In the genomic region with DNA sequence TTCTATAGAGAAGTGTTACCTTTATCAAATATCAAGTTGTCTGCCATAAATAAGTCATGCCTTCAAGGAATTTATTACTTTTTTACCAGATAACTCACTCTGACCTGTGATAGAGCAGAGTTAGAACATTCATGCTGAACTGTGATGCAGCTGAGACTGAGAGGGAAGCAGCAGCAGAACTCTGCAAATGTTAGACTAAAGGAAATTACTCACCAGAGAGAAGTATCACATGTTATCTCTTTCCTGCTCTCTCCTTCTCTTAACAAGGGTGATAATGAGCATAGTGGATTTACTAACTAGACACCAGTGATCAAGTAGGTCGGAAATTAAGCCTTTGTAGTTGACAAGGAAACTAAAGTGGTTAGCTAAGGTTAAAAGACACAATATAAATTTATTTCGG, we compare ENCODE assay signal across 18 cellular contexts.
DNase-seq lines count a peak whose midpoint lies in the region; ATAC-seq, FAIRE-seq and TF ChIP-seq lines count a peak whose summit lies in the region.
"Had no signal": no experiment of that assay in that cellular context is flagged by ENCODE, and none has a peak within 500 bp of the region (broad histone marks: within the 10 kb centered on the region; RNA-seq: fewer than 3 reads in every experiment).

No MANE protein-coding gene starts in this region.

- no peaks in the 10 kb centered on the region for H4K20me1 ChIP-seq in OCI-LY3 (ENCODE audit: insufficient read depth, low read length)
- H4K20me1 ChIP-seq: BLaER1 had no signal

- H3K9me3 ChIP-seq in OCI-LY3 (ENCODE audit: insufficient read depth, low read length) = no peaks in the 10 kb centered on the region
- no peaks in the 10 kb centered on the region for H3K9me3 ChIP-seq in gastroesophageal sphincter

- FAIRE-seq in H54 (lab: Jason Lieb, UNC) = peak; percentile 11

- H3K27me3 ChIP-seq in OCI-LY3 (ENCODE audit: low read depth, low read length) (no peaks in the 10 kb centered on the region), gastroesophageal sphincter (no peaks in the 10 kb centered on the region)
- H3K27me3 ChIP-seq: BLaER1 had no signal

- peak overlapping the region; percentile 7 for H3K27ac Mint-ChIP-seq in mesothelial cell of epicardium
- H3K27ac Mint-ChIP-seq: activated CD4-positive, alpha-beta T cell treated with anti-CD3 and anti-CD28 coated beads, Interleukin-2, amount 10 ng/mL, durations not matched to agents 7 days and 5 days; activated naive CD8-positive, alpha-beta T cell treated with anti-CD3 and anti-CD28 coated beads, Interleukin-2, amount 50 U/mL, for 24 hours; activated T-cell treated with anti-CD3 and anti-CD28 coated beads, Interleukin-2, amount 50 U/mL, for 72 hours; naive thymus-derived CD8-positive, alpha-beta T cell had no signal

- TF ChIP-seq POLR2A in H54 (IDR thresholded peaks at IDR 0.05; ENCODE audit: low read depth, low read length) (no peak), gastroesophageal sphincter (IDR thresholded peaks at IDR 0.05) (no peak)

- H3K4me1 ChIP-seq in OCI-LY3 (ENCODE audit: low read length) = peaks cover 37% of the 10 kb centered on the region
- no peaks in the 10 kb centered on the region for H3K4me1 ChIP-seq in gastroesophageal sphincter
- H3K4me1 ChIP-seq: BLaER1 had no signal

- TF ChIP-seq CTCF in OCI-LY3 (IDR thresholded peaks at IDR 0.05; ENCODE audit: low read depth, low read length) (no peak), epithelial cell of esophagus (IDR thresholded peaks at IDR 0.05; ENCODE audit: insufficient read depth, low read depth, low read length, missing control alignments) (no peak), mesothelial cell of epicardium (IDR thresholded peaks at IDR 0.05; ENCODE audit: unreplicated experiment) (no peak), gastroesophageal sphincter (IDR thresholded peaks at IDR 0.05) (no peak)

- no peak overlapping the region for H3K27ac ChIP-seq in OCI-LY3 (ENCODE audit: low read length)
- H3K27ac ChIP-seq in gastroesophageal sphincter = no peak overlapping the region
- H3K27ac ChIP-seq: BLaER1 had no signal

- H3K79me2 ChIP-seq in OCI-LY3 (ENCODE audit: low read length) = no peaks in the 10 kb centered on the region

- H3K9ac ChIP-seq in OCI-LY3 (ENCODE audit: low read length) = no peak overlapping the region
- H3K9ac ChIP-seq: BLaER1 had no signal

- H3K36me3 Mint-ChIP-seq in mesothelial cell of epicardium = peaks cover 3% of the 10 kb centered on the region
- H3K36me3 Mint-ChIP-seq: naive thymus-derived CD8-positive, alpha-beta T cell had no signal

- peak overlapping the region; percentile 10; the same call in 1 of the 2 replicates for H3K4me2 ChIP-seq in OCI-LY3 (ENCODE audit: low read length)
- H3K4me2 ChIP-seq: BLaER1 had no signal

- TF ChIP-seq EP300 in gastroesophageal sphincter (IDR thresholded peaks at IDR 0.05) = no peak

- H3K9me3 Mint-ChIP-seq in mesothelial cell of epicardium = peaks cover 6% of the 10 kb centered on the region
- H3K9me3 Mint-ChIP-seq: activated CD4-positive, alpha-beta T cell treated with anti-CD3 and anti-CD28 coated beads, Interleukin-2, amount 10 ng/mL, durations not matched to agents 7 days and 5 days; activated naive CD8-positive, alpha-beta T cell treated with anti-CD3 and anti-CD28 coated beads, Interleukin-2, amount 50 U/mL, for 24 hours; activated T-cell treated with anti-CD3 and anti-CD28 coated beads, Interleukin-2, amount 50 U/mL, for 72 hours; naive thymus-derived CD8-positive, alpha-beta T cell had no signal

- no peak overlapping the region for H3K4me3 Mint-ChIP-seq in mesothelial cell of epicardium
- H3K4me3 Mint-ChIP-seq: activated CD4-positive, alpha-beta T cell treated with anti-CD3 and anti-CD28 coated beads, Interleukin-2, amount 10 ng/mL, durations not matched to agents 7 days and 5 days; activated naive CD8-positive, alpha-beta T cell treated with anti-CD3 and anti-CD28 coated beads, Interleukin-2, amount 50 U/mL, for 24 hours; activated T-cell treated with anti-CD3 and anti-CD28 coated beads, Interleukin-2, amount 50 U/mL, for 72 hours; naive thymus-derived CD8-positive, alpha-beta T cell had no signal

- H3K4me1 Mint-ChIP-seq in mesothelial cell of epicardium = peaks cover 31% of the 10 kb centered on the region
- H3K4me1 Mint-ChIP-seq: activated CD4-positive, alpha-beta T cell treated with anti-CD3 and anti-CD28 coated beads, Interleukin-2, amount 10 ng/mL, durations not matched to agents 7 days and 5 days; activated naive CD8-positive, alpha-beta T cell treated with anti-CD3 and anti-CD28 coated beads, Interleukin-2, amount 50 U/mL, for 24 hours; naive thymus-derived CD8-positive, alpha-beta T cell had no signal

- no peaks in the 10 kb centered on the region for H3K36me3 ChIP-seq in OCI-LY3 (replicated peaks; ENCODE audit: low read depth, low read length)
- no peaks in the 10 kb centered on the region for H3K36me3 ChIP-seq in gastroesophageal sphincter
- H3K36me3 ChIP-seq: BLaER1 had no signal

- H3K4me3 ChIP-seq in OCI-LY3 (ENCODE audit: low read length) = no peak overlapping the region
- H3K4me3 ChIP-seq in epithelial cell of esophagus (ENCODE audit: low read length) = no peak overlapping the region
- H3K4me3 ChIP-seq in gastroesophageal sphincter = no peak overlapping the region
- H3K4me3 ChIP-seq: BLaER1 had no signal

- 77% methylated on average over 2 of the region's 2 CpGs; no CpG with 5 or more reads in 1 of the 2 donors for WGBS in gastroesophageal sphincter (ENCODE audit: low coverage in 1 of 2), 2 donors

- no peak overlapping the region for H2AFZ ChIP-seq in OCI-LY3 (ENCODE audit: low read depth, low read length)

- DNase-seq in H54 (ENCODE audit: insufficient read length, low spot score) (no peak), epithelial cell of esophagus (ENCODE audit: low read depth) (peak; percentile 41), mesothelial cell of epicardium (ENCODE audit: low spot score in 2 of 2, unreplicated experiment in 2 of 2) (no peak), NCI-H146 (lab: John Stamatoyannopoulos, UW) (no peak), ecto neural progenitor cell (ENCODE audit: low spot score) (no peak)
- DNase-seq: activated CD4-positive, alpha-beta T cell treated with anti-CD3 and anti-CD28 coated beads, Interleukin-2, amount 10 ng/mL, durations not matched to agents 7 days and 5 days; activated naive CD8-positive, alpha-beta T cell treated with anti-CD3 and anti-CD28 coated beads, Interleukin-2, amount 50 U/mL, for 24 hours; activated T-cell treated with anti-CD3 and anti-CD28 coated beads, Interleukin-2, amount 50 U/mL, for 72 hours; erythroblast; hypothalamus; left ventricle myocardium superior; naive thymus-derived CD8-positive, alpha-beta T cell; Right ventricle myocardium superior had no signal

- no peaks in the 10 kb centered on the region for H3K27me3 Mint-ChIP-seq in mesothelial cell of epicardium (ENCODE audit: low read depth)
- H3K27me3 Mint-ChIP-seq: activated CD4-positive, alpha-beta T cell treated with anti-CD3 and anti-CD28 coated beads, Interleukin-2, amount 10 ng/mL, durations not matched to agents 7 days and 5 days; activated naive CD8-positive, alpha-beta T cell treated with anti-CD3 and anti-CD28 coated beads, Interleukin-2, amount 50 U/mL, for 24 hours had no signal

- no peak for ATAC-seq in gastroesophageal sphincter
- no peak for ATAC-seq in HG03159 (IDR thresholded peaks at IDR 0.05; ENCODE audit: unreplicated experiment)
- ATAC-seq: activated naive CD8-positive, alpha-beta T cell treated with anti-CD3 and anti-CD28 coated beads, Interleukin-2, amount 50 U/mL, for 24 hours; activated T-cell treated with anti-CD3 and anti-CD28 coated beads, Interleukin-2, amount 50 U/mL, for 72 hours; HCT116; left ventricle myocardium superior; naive thymus-derived CD8-positive, alpha-beta T cell had no signal
